In the genomic region with DNA sequence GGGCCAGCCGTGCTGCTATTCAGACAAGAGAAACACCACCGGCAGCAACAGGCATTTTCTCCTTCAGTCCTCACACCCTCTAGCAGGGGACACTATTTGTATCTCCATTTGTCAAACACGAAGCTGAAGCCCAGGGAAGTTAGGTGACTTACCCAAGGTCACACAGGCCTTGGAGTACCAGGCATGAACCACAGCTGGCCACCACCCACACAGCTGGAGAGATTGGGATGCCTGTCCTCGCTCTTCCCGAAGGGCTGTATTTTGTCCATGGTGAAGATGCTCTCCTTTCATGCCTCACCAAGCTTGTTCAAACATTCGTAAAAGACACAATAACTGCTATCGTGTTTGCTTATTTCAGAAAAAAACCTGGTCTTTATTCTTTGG, we compare ENCODE assay signal across 34 cellular contexts.
"Had no signal": no experiment of that assay in that cellular context is flagged by ENCODE, and none has a peak within 500 bp of the region (broad histone marks: within the 10 kb centered on the region; RNA-seq: fewer than 3 reads in every experiment).

No MANE protein-coding gene starts in this region.

- H3K27ac ChIP-seq: KMS-11 had no signal

- H3K27me3 ChIP-seq: MG63 had no signal

- H3K9ac ChIP-seq: KMS-11 had no signal

- H3K4me3 ChIP-seq: MG63 had no signal

- H3K9me3 ChIP-seq: MG63 had no signal

- H3K4me2 ChIP-seq: KMS-11 had no signal

- H3K36me3 ChIP-seq: MG63 had no signal

- DNase-seq: Karpas-422, MG63, MM.1S, MV-4-11, NCI-H1048, NCI-H1092, NCI-H1092 treated with DMSO at 0.1 percent for 48 hours, NCI-H1105, NCI-H1105 treated with DMSO at 0.1 percent for 48 hours, NCI-H1417, NCI-H1417 treated with DMSO at 0.1 percent for 48 hours, NCI-H1436, NCI-H1436 treated with DMSO at 0.1 percent for 48 hours, NCI-H146, NCI-H1694, NCI-H1694 treated with DMSO at 0.1 percent for 48 hours, NCI-H187, NCI-H187 treated with DMSO at 0.1 percent for 48 hours, NCI-H1930, NCI-H2029, NCI-H2029 treated with DMSO at 0.1 percent for 48 hours, NCI-H2081, NCI-H2081 treated with DMSO at 0.1 percent for 48 hours, NCI-H2107, NCI-H2171, NCI-H2171 treated with DMSO at 0.1 percent for 48 hours, NCI-H2227 treated with DMSO at 0.1 percent for 48 hours, NCI-H226, NCI-H345, NCI-H446, NCI-H446 treated with DMSO at 0.1 percent for 48 hours, NCI-H510A, NCI-H510A treated with DMSO at 0.1 percent for 48 hours had no signal
